Comparison of ENCODE assay signal across 8 cellular contexts in the genomic region with DNA sequence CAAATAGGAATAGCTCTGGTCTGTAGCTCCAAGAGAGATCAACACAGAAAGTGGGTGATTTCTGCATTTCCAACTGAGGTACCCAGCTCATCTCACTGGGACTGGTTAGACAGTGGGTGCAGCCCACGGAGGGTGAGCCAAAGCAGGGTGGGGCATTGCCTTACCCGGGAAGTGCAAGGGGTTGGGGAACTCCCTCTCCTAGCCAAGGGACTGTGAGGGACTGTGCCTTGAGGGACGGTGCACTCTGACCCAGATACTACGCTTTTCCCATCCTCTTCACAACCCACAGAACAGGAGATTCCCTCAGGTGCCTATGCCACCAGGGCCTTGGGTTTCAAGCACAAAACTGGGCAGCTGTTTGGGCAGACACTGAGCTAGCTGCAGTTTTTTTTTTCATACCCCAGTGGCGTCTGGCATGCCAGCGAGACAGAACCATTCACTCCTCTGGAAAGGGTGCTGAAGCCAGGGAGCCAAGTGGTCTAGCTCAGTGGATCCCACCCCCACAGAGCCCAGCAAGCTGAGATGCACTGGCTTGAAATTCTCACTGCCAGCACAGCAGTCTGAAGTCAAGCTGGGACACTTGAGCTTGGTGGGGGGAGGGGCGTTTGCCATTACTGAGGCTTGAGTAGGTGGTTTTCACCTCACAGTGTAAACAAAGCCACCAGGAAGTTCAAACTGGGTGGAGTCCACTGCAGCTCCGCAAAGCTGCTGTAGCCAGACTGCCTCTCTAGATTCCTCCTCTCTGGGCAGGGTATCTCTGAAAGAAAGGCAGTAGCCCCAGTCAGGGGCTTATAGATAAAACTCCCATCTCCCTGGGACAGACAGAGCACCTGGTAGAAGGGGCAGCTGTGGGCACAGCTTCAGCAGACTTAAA. TPM values are rescaled to one million over a fixed set of nuclear protein-coding genes. Genes with fewer than 3 reads are reported as not detected.
DNase-seq lines count a peak whose midpoint lies in the region; TF ChIP-seq lines count a peak whose summit lies in the region.
"Not testable (repeated sequence)": the region's sequence is repeated elsewhere in the genome, so short reads cannot be mapped to it uniquely, and the experiment has no call there.

No MANE protein-coding gene starts in this region.

- H3K4me1 ChIP-seq in MM.1S (ENCODE audit: low read length): peaks cover 22% of the 10 kb centered on the region
- not testable (repeated sequence) for H3K4me1 ChIP-seq in iPS-15b (ENCODE audit: control insufficient read depth, insufficient read depth, low read length); rectal smooth muscle tissue (ENCODE audit: control insufficient read depth, insufficient read depth, low read length)

- H3K36me3 Mint-ChIP-seq in activated CD4-positive, alpha-beta memory T cell treated with anti-CD3 and anti-CD28 coated beads for 36 hours: peaks cover 20% of the 10 kb centered on the region

- H3K4me3 Mint-ChIP-seq in activated CD4-positive, alpha-beta memory T cell treated with anti-CD3 and anti-CD28 coated beads for 36 hours: peak overlapping the region; percentile 68

- H3K79me2 ChIP-seq in MM.1S (ENCODE audit: low read length): not testable (repeated sequence)

- H3K4me1 Mint-ChIP-seq in activated CD4-positive, alpha-beta memory T cell treated with anti-CD3 and anti-CD28 coated beads for 36 hours (ENCODE audit: low read depth): peaks cover 67% of the 10 kb centered on the region

- H3K36me3 ChIP-seq in MM.1S (replicated peaks; ENCODE audit: insufficient read depth, low read length); iPS-15b (ENCODE audit: control insufficient read depth, insufficient read depth, low read length); rectal smooth muscle tissue (ENCODE audit: control insufficient read depth, insufficient read depth, low read length): not testable (repeated sequence)

- peaks cover 29% of the 10 kb centered on the region for H3K9me3 Mint-ChIP-seq in activated CD4-positive, alpha-beta memory T cell treated with anti-CD3 and anti-CD28 coated beads for 36 hours

- CTCF ChIA-PET in activated CD4-positive, alpha-beta memory T cell treated with anti-CD3 and anti-CD28 coated beads for 36 hours (lab: Charles Lee): interaction anchor here (0.6 to 3.9 kb wide), 8 partner anchors 11 to 53 kb away, joined by 3 to 32 read pairs (median 4); a partner anchor contains a TSS

- not testable (repeated sequence) for H3K4me3 ChIP-seq in MM.1S (ENCODE audit: low read length)
- H3K4me3 ChIP-seq in iPS-15b (ENCODE audit: low read depth, low read length): peak overlapping the region; percentile 11
- peak overlapping the region; percentile 41 for H3K4me3 ChIP-seq in rectal smooth muscle tissue (ENCODE audit: low read length)

- not testable (repeated sequence) for H3K27me3 Mint-ChIP-seq in activated CD4-positive, alpha-beta memory T cell treated with anti-CD3 and anti-CD28 coated beads for 36 hours

- H4K20me1 ChIP-seq in MM.1S (ENCODE audit: insufficient read depth, low read length): not testable (repeated sequence)

- H3K9me2 ChIP-seq in MM.1S (replicated peaks; ENCODE audit: insufficient read depth, low read length): not testable (repeated sequence)

- H3F3A ChIP-seq in MM.1S (ENCODE audit: insufficient read depth, low read length): not testable (repeated sequence)

- not testable (repeated sequence) for H3K9me3 ChIP-seq in MM.1S (replicated peaks; ENCODE audit: insufficient read depth, low read length); iPS-15b (ENCODE audit: control insufficient read depth, insufficient read depth, low read length)

- DNase-seq in DMS153 (lab: John Stamatoyannopoulos, UW) (peak; percentile 53), MM.1S (peak; percentile 92), OCI-M2 (lab: John Stamatoyannopoulos, UW; ENCODE audit: unreplicated experiment) (peak; percentile 17), astrocyte of the hippocampus (ENCODE audit: low read depth, low spot score) (peak; percentile 40)
- peak; percentile 91 for DNase-seq in activated CD4-positive, alpha-beta memory T cell treated with anti-CD3 and anti-CD28 coated beads for 36 hours
- peak; percentile 40 to 78 for DNase-seq in stimulated activated CD8-positive, alpha-beta memory T cell treated with anti-CD3 and anti-CD28 coated beads, Interleukin-7, amount 100 ng/mL, for 48 hours (ENCODE audit: extremely low read depth in 1 of 2, low read depth in 1 of 2)

- POLR2A ChIA-PET in activated CD4-positive, alpha-beta memory T cell treated with anti-CD3 and anti-CD28 coated beads for 36 hours (lab: Charles Lee): interaction anchor here (0.7 to 5.3 kb wide), 6 partner anchors 16 to 45 kb away, joined by 3 to 59 read pairs (median 6); a partner anchor contains a TSS

- intact Hi-C loops in activated CD4-positive, alpha-beta memory T cell treated with anti-CD3 and anti-CD28 coated beads for 36 hours (cut with micrococcal nuclease): loop anchor here (1.0 to 5.0 kb wide), 3 partner anchors 27 to 256 kb away; a partner anchor contains a TSS

- peak overlapping the region; percentile 66 for H2AFZ ChIP-seq in MM.1S (ENCODE audit: low read length)

- H3K9ac ChIP-seq in MM.1S (ENCODE audit: low read length) (peak overlapping the region; percentile 44), iPS-15b (ENCODE audit: low read depth, low read length) (peak overlapping the region; percentile 3)
- H3K9ac ChIP-seq in rectal smooth muscle tissue (ENCODE audit: low read length): not testable (repeated sequence)

- H3K27ac Mint-ChIP-seq in activated CD4-positive, alpha-beta memory T cell treated with anti-CD3 and anti-CD28 coated beads for 36 hours: peak overlapping the region; percentile 94

- H3K27me3 ChIP-seq in MM.1S (replicated peaks; ENCODE audit: insufficient read depth, low read length); iPS-15b (ENCODE audit: control insufficient read depth, insufficient read depth, low read length); rectal smooth muscle tissue (ENCODE audit: control insufficient read depth, insufficient read depth, low read length): not testable (repeated sequence)

- peak overlapping the region; percentile 76 for H3K4me2 ChIP-seq in MM.1S (ENCODE audit: low read depth, low read length)

- peak overlapping the region; percentile 76; the same call in 1 of the 2 replicates for H3K27ac ChIP-seq in MM.1S (ENCODE audit: low read length)
- not testable (repeated sequence) for H3K27ac ChIP-seq in rectal smooth muscle tissue (ENCODE audit: low read depth, low read length)

- not testable (repeated sequence) for TF ChIP-seq CTCF in MM.1S (IDR thresholded peaks at IDR 0.05; ENCODE audit: low read length)

RNA-seq across cellular contexts. Expression of a gene that starts 19.6 kb away (rescaled TPM):
- 10 to 100 TPM; 84.6 to 86.8 TPM for total RNA-seq in activated CD4-positive, alpha-beta memory T cell treated with anti-CD3 and anti-CD28 coated beads for 36 hours

RNA-seq across cellular contexts. Expression of a gene that starts 28.1 kb away (rescaled TPM):
- 10 to 100 TPM; 16.5 to 17.2 TPM for total RNA-seq in activated CD4-positive, alpha-beta memory T cell treated with anti-CD3 and anti-CD28 coated beads for 36 hours

RNA-seq across cellular contexts. Expression of a gene that starts 28.3 kb away (rescaled TPM):
- total RNA-seq in activated CD4-positive, alpha-beta memory T cell treated with anti-CD3 and anti-CD28 coated beads for 36 hours: 1,000 to 10,000 TPM; 6,098 to 6,314 TPM

RNA-seq across cellular contexts. Expression of a gene that starts 53.3 kb away (rescaled TPM):
- total RNA-seq in activated CD4-positive, alpha-beta memory T cell treated with anti-CD3 and anti-CD28 coated beads for 36 hours: 10 to 100 TPM; 76.0 to 78.0 TPM

Comparison
In these comparisons a context has a peak if more than half of its experiments do, and no peak if none do; other contexts are left out.
1. DNase-seq: peak in every context shown above with its lines; median percentile 92 in MM.1S; 91 in activated CD4-positive, alpha-beta memory T cell treated with anti-CD3 and anti-CD28 coated beads for 36 hours; 59 in stimulated activated CD8-positive, alpha-beta memory T cell treated with anti-CD3 and anti-CD28 coated beads, Interleukin-7, amount 100 ng/mL, for 48 hours; 53 in DMS153; 40 in astrocyte of the hippocampus; 17 in OCI-M2.